Comparison of ENCODE assay signal across 13 cellular contexts in the genomic region with DNA sequence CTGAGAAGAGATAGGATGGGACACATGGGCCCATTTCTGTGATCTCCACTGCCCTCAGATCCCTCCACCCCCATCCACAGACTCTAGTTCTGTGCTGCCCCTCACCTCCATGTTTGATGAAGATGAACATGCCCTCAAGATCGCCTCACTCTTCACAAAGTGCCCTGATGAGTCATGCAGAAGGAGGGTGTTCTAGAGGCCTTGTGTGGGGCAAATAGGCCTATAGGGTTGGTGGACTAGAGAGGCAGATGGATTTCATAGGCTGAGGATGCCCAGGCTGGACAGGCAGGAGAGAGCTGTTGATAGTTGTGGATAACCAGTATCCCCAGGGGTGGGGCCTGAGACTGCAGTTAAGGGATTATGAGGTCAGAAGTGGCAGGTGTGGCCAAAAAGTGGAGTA. TPM values are rescaled to one million over a fixed set of nuclear protein-coding genes. Genes with fewer than 3 reads are reported as not detected.
DNase-seq lines count a peak whose midpoint lies in the region; ATAC-seq and FAIRE-seq lines count a peak whose summit lies in the region.
"Had no signal": no experiment of that assay in that cellular context is flagged by ENCODE, and none has a peak within 500 bp of the region (broad histone marks: within the 10 kb centered on the region; RNA-seq: fewer than 3 reads in every experiment).

Gene CXorf65, minus strand, starts transcription at position 314 of the 400 bp plus-strand sequence. Its CDS starts 184 bp downstream, at position 130.

- peaks cover 70% of the 10 kb centered on the region for H3K36me3 Mint-ChIP-seq in activated CD4-positive, alpha-beta T cell treated with anti-CD3 and anti-CD28 coated beads, Interleukin-2, amount 10 ng/mL, durations not matched to agents 7 days and 5 days (ENCODE audit: low read depth)
- peaks cover 7 to 16% of the 10 kb centered on the region in 2 donors for H3K36me3 Mint-ChIP-seq in naive B cell

- H3K4me1 Mint-ChIP-seq in activated CD4-positive, alpha-beta T cell treated with anti-CD3 and anti-CD28 coated beads, Interleukin-2, amount 10 ng/mL, durations not matched to agents 7 days and 5 days: peaks cover 59% of the 10 kb centered on the region
- H3K4me1 Mint-ChIP-seq in naive B cell: peaks cover 62 to 83% (median 82%) of the 10 kb centered on the region in 3 donors

- peak within 1 kb of the TSS; percentile 99 for H3K27ac Mint-ChIP-seq in activated CD4-positive, alpha-beta T cell treated with anti-CD3 and anti-CD28 coated beads, Interleukin-2, amount 10 ng/mL, durations not matched to agents 7 days and 5 days
- H3K27ac Mint-ChIP-seq in naive B cell: peak within 1 kb of the TSS; percentile 78 to 98 (median 89)

- FAIRE-seq in GM19239 (lab: Jason Lieb, UNC): peak; percentile 85
- FAIRE-seq: keratinocyte had no signal

- peak within 1 kb of the TSS; percentile 98 for H3K4me3 Mint-ChIP-seq in activated CD4-positive, alpha-beta T cell treated with anti-CD3 and anti-CD28 coated beads, Interleukin-2, amount 10 ng/mL, durations not matched to agents 7 days and 5 days
- peak within 1 kb of the TSS; percentile 67 to 95 (median 82) for H3K4me3 Mint-ChIP-seq in naive B cell

- no peaks in the 10 kb centered on the region for H3K9me3 Mint-ChIP-seq in activated CD4-positive, alpha-beta T cell treated with anti-CD3 and anti-CD28 coated beads, Interleukin-2, amount 10 ng/mL, durations not matched to agents 7 days and 5 days
- peaks cover 0 to 4% (median 0%) of the 10 kb centered on the region in 7 donors for H3K9me3 Mint-ChIP-seq in naive B cell

- ATAC-seq in naive B cell (ENCODE audit: low read depth in 2 of 2) (no peak), GM21360 (IDR thresholded peaks at IDR 0.05; ENCODE audit: unreplicated experiment) (no peak)

- DNase-seq in DMS53 (lab: John Stamatoyannopoulos, UW) (peak; percentile 30), DMS53 treated with DMSO at 0.1 percent for 48 hours (lab: John Stamatoyannopoulos, UW; ENCODE audit: unreplicated experiment) (no peak), GM19239 (ENCODE audit: insufficient read length, low spot score) (no peak), naive B cell (no peak), GM19240 (ENCODE audit: insufficient read length, low spot score) (no peak)
- DNase-seq in activated CD4-positive, alpha-beta T cell treated with anti-CD3 and anti-CD28 coated beads, Interleukin-2, amount 10 ng/mL, durations not matched to agents 7 days and 5 days: no peak
- DNase-seq in stimulated activated CD8-positive, alpha-beta memory T cell treated with anti-CD3 and anti-CD28 coated beads, Interleukin-4, amount 100 ng/mL, for 48 hours: no peak
- DNase-seq: central memory CD4-positive, alpha-beta T cell; NCI-H1105 had no signal

- H3K27me3 Mint-ChIP-seq in activated CD4-positive, alpha-beta T cell treated with anti-CD3 and anti-CD28 coated beads, Interleukin-2, amount 10 ng/mL, durations not matched to agents 7 days and 5 days: no peaks in the 10 kb centered on the region
- H3K27me3 Mint-ChIP-seq in naive B cell: peaks cover 0 to 8% (median 0%) of the 10 kb centered on the region in 3 donors

- POLR2A ChIA-PET in activated CD4-positive, alpha-beta T cell treated with anti-CD3 and anti-CD28 coated beads, Interleukin-2, amount 10 ng/mL, durations not matched to agents 7 days and 5 days (lab: Charles Lee): no interaction called here

- CTCF ChIA-PET in activated CD4-positive, alpha-beta T cell treated with anti-CD3 and anti-CD28 coated beads, Interleukin-2, amount 10 ng/mL, durations not matched to agents 7 days and 5 days (lab: Charles Lee): interaction anchor here (1.5 kb wide), 1 partner anchor 12 kb away, joined by 4 read pairs; the partner anchor contains the start of gene MED12

RNA-seq across cellular contexts. Expression of gene CXorf65, which starts in this region (rescaled TPM):
- 10 to 100 TPM; 25.3 to 25.5 TPM for total RNA-seq in activated CD4-positive, alpha-beta T cell treated with anti-CD3 and anti-CD28 coated beads, Interleukin-2, amount 10 ng/mL, durations not matched to agents 7 days and 5 days
- polyA plus RNA-seq in naive B cell (ENCODE audit: low read depth in 6 of 6): 1 to 10 TPM in 5 of 6 donors, under 1 TPM in 1; 0.46 to 6.2 (median 2.0) TPM
- total RNA-seq: Daoy had no signal
- polyA plus RNA-seq: keratinocyte, neural cell had no signal
